In the genomic region with DNA sequence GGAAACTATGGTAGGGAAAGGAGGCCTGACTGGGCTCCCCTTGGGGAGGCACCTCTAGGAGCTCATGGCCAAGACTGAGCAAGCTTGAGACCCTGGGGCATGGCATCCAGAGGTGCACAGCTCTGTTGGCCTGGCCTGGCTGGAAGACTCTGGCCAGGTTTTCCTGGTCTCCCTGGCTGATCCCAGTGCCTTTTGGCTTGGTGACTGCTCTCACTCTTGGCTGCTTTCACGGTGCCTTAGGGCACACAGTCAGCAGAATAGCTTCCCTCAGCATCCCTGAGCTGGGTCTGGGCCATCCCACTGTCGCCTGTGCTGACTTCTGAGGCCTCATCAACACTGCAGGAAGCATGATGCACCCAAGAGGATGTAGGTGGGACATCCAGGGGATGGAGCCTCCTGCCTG, we compare ENCODE assay signal across 24 cellular contexts. TPM values are rescaled to one million over a fixed set of nuclear protein-coding genes. Genes with fewer than 3 reads are reported as not detected.
A peak's percentile ranks its signal among the peaks of the same experiment; 100 is the strongest.
DNase-seq lines count a peak whose midpoint lies in the region; ATAC-seq and TF ChIP-seq lines count a peak whose summit lies in the region.
"Had no signal": no experiment of that assay in that cellular context is flagged by ENCODE, and none has a peak within 500 bp of the region (broad histone marks: within the 10 kb centered on the region; RNA-seq: fewer than 3 reads in every experiment).

No MANE protein-coding gene starts in this region.

- DNase-seq in heart right ventricle (no peak), cardiac septum (ENCODE audit: low spot score) (no peak), MG63 (peak; percentile 98), epithelial cell of esophagus (ENCODE audit: low read depth) (peak; percentile 66), renal cortical epithelial cell (ENCODE audit: low read depth) (peak; percentile 24), ascending aorta (ENCODE audit: low spot score in 2 of 2) (no peak), HuH-7.5 (ENCODE audit: low spot score) (no peak)
- DNase-seq: 8988T; activated CD4-positive, alpha-beta T cell treated with anti-CD3 and anti-CD28 coated beads for 48 hours; activated T-cell treated with anti-CD3 and anti-CD28 coated beads, Interleukin-2, amount 50 U/mL, for 4 hours; brain microvascular endothelial cell; COR-L47; Karpas-422; left colon; naive thymus-derived CD8-positive, alpha-beta T cell; NCI-H1694 treated with DMSO at 0.1 percent for 48 hours; NCI-H748 treated with DMSO at 0.1 percent for 48 hours; SK-N-SH; T-helper 17 cell had no signal

- peak in 7 of 8 donors; percentile 17 to 72 (median 38) for ATAC-seq in heart right ventricle
- ATAC-seq in HG03378 (IDR thresholded peaks at IDR 0.05; ENCODE audit: unreplicated experiment) = no peak
- ATAC-seq: activated T-cell treated with anti-CD3 and anti-CD28 coated beads, Interleukin-2, amount 50 U/mL, for 4 hours; left colon; naive thymus-derived CD8-positive, alpha-beta T cell; stimulated activated memory B cell treated with anti-CD40 and anti-IgM and Interleukin-4, amounts not matched to agents 10 μg/mL and 1 μg/mL and 100 μg/mL, for 72 hours; T-helper 17 cell had no signal

- H3K4me1 ChIP-seq in heart right ventricle = peaks cover 0 to 14% (median 11%) of the 10 kb centered on the region in 9 donors
- peaks cover 5 to 7% of the 10 kb centered on the region in 2 donors for H3K4me1 ChIP-seq in ascending aorta

- peaks cover 0 to 5% (median 0%) of the 10 kb centered on the region in 11 donors for H3K9me3 ChIP-seq in heart right ventricle
- H3K9me3 ChIP-seq in MG63 = 0 out of 2 replicates have a peak, but pooled peaks cover 2% of the 10 kb centered on the region
- H3K9me3 ChIP-seq in ascending aorta = no peaks in the 10 kb centered on the region
- H3K9me3 ChIP-seq: SK-N-SH had no signal

- WGBS in heart right ventricle, 2 donors = 45 to 51% methylated on average over 2 of the region's 2 CpGs

- H3K27me3 ChIP-seq in heart right ventricle (peaks cover 0 to 24% (median 0%) of the 10 kb centered on the region in 7 donors), MG63 (no peaks in the 10 kb centered on the region), ascending aorta (no peaks in the 10 kb centered on the region)
- H3K27me3 ChIP-seq: brain microvascular endothelial cell had no signal

- TF ChIP-seq CTCF in heart right ventricle (IDR thresholded peaks at IDR 0.05) = no peak
- TF ChIP-seq CTCF in epithelial cell of esophagus (IDR thresholded peaks at IDR 0.05; ENCODE audit: insufficient read depth, low read depth, low read length, missing control alignments) = no peak
- no peak for TF ChIP-seq CTCF in ascending aorta (IDR thresholded peaks at IDR 0.05)

- H3K27ac ChIP-seq in heart right ventricle (no peak overlapping the region), ascending aorta (no peak overlapping the region)
- H3K27ac ChIP-seq: BLaER1, brain microvascular endothelial cell, coronary artery had no signal

- H3K36me3 ChIP-seq in heart right ventricle (no peaks in the 10 kb centered on the region), MG63 (no peaks in the 10 kb centered on the region), ascending aorta (no peaks in the 10 kb centered on the region)
- H3K36me3 ChIP-seq: BLaER1, brain microvascular endothelial cell had no signal

- H3K4me3 ChIP-seq in heart right ventricle (no peak overlapping the region), MG63 (no peak overlapping the region), epithelial cell of esophagus (ENCODE audit: low read length) (no peak overlapping the region), ascending aorta (no peak overlapping the region)
- H3K4me3 ChIP-seq: BLaER1, coronary artery had no signal

- intact Hi-C loops in heart right ventricle (cut with DNase I) (no loop called here), cardiac septum (cut with DNase I) (no loop called here), ascending aorta (cut with DNase I) (no loop called here)

RNA-seq across cellular contexts. Expression of a gene that starts 13.4 kb away (rescaled TPM):
- total RNA-seq in heart right ventricle = 100 to 1,000 TPM in 6 of 10 donors, 10 to 100 TPM in 4; 82.1 to 192 (median 141) TPM
- 10 to 100 TPM; 50.1 to 69.8 TPM for polyA plus RNA-seq in heart right ventricle
- total RNA-seq in cardiac septum = 115 TPM
- 84.9 and 95.9 TPM in 2 replicates for total RNA-seq in MG63 (2014; rRNA removed; shearing (Covaris generic); ENCODE audit: low replicate concordance)
- 32.8 and 52.9 TPM in 2 replicates for total RNA-seq in renal cortical epithelial cell
- total RNA-seq in ascending aorta = 40.7 TPM

RNA-seq across cellular contexts. Expression of a gene that starts 32.1 kb away (rescaled TPM):
- 10 to 100 TPM in 9 of 10 donors, 1 to 10 TPM in 1; 8.4 to 45.8 (median 17.9) TPM for total RNA-seq in heart right ventricle
- polyA plus RNA-seq in heart right ventricle = 10 to 100 TPM; 16.2 to 21.6 TPM
- total RNA-seq in cardiac septum = 16.9 TPM
- 3.8 and 12.8 TPM in 2 replicates for total RNA-seq in MG63 (2014; rRNA removed; shearing (Covaris generic); ENCODE audit: low replicate concordance)
- 10.6 and 20.8 TPM in 2 replicates for total RNA-seq in renal cortical epithelial cell
- 165 TPM for total RNA-seq in ascending aorta
- total RNA-seq: activated CD8-positive, alpha-beta memory T cell treated with anti-CD3 and anti-CD28 coated beads for 36 hours; naive thymus-derived CD8-positive, alpha-beta T cell had no signal

RNA-seq across cellular contexts. Expression of a gene that starts 47.7 kb away (rescaled TPM):
- 10 to 100 TPM in 5 of 10 donors, 1 to 10 TPM in 5; 4.9 to 16.6 (median 9.6) TPM for total RNA-seq in heart right ventricle
- 1 to 10 TPM; 3.6 to 3.7 TPM for polyA plus RNA-seq in heart right ventricle
- 4.9 TPM for total RNA-seq in cardiac septum
- total RNA-seq in MG63 (2014; rRNA removed; shearing (Covaris generic); ENCODE audit: low replicate concordance) = 8.4 TPM in 1 of 2 replicates, not detected in the other
- 0.35 and 0.45 TPM in 2 replicates for total RNA-seq in renal cortical epithelial cell
- total RNA-seq in ascending aorta = 7.2 TPM
- total RNA-seq: naive thymus-derived CD8-positive, alpha-beta T cell had no signal

RNA-seq across cellular contexts. Expression of a gene that starts 58.6 kb away (rescaled TPM):
- total RNA-seq in heart right ventricle (100 to 1,000 TPM in 6 of 10 donors, 10 to 100 TPM in 4; 84.6 to 130 (median 102) TPM), cardiac septum (104 TPM), renal cortical epithelial cell (86.3 and 113 TPM in 2 replicates), ascending aorta (8.8 TPM)
- polyA plus RNA-seq in heart right ventricle = 10 to 100 TPM; 20.3 to 44.9 TPM
- total RNA-seq in MG63 (2014; rRNA removed; shearing (Covaris generic); ENCODE audit: low replicate concordance) = 93.3 and 167 TPM in 2 replicates

Comparison
In these comparisons a context has a peak if more than half of its experiments do, and no peak if none do; other contexts are left out.
1. DNase-seq: peak in MG63 (single experiment), epithelial cell of esophagus (single experiment) and renal cortical epithelial cell (single experiment); none in heart right ventricle (0 of 2), cardiac septum (single experiment), ascending aorta (0 of 2) and HuH-7.5 (single experiment).